ENCODE assay signal across 2 cellular contexts in the genomic region with DNA sequence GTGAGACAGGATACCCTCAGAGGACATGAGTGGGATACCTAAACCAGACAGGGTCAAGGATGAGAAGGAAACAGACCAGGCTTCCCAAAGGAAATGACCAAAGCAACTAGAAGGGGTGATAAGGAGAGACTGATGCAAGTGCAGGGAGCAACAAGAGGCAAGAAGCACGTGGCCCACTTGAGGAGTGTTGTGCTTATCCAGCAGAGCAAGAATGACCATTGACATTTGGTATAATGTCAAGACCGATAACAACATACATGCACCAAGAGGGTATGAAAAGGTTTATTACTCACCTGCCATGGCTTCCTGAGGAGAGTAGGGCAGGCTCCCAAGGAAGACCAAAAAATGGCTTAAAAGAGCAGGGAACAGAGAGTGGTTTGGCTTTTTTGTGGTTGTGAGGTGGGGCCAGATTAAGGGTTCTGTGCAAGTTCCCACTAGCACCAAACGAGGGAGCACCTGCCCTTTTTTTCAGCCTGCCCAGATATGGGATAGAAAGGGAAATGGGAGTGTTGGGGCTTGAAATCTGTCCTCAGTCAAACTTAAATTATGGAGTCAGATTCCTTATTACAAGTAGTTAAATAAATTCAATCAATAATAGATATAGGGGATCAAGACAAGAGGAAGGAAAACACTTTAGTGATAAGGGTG.
TF ChIP-seq lines count a peak whose summit lies in the region.

No MANE protein-coding gene starts in this region.

TF ChIP-seq in SK-N-SH, 30 proteins besides CTCF, POLR2A, EP300 and RAD21:
- no peak for TF ChIP-seq PBX3 (IDR thresholded peaks at IDR 0.05)
- TF ChIP-seq CHD2 (IDR thresholded peaks at IDR 0.05; ENCODE audit: low read length, partially characterized antibody), result no peak
- no peak for TF ChIP-seq RCOR1 (IDR thresholded peaks at IDR 0.05; ENCODE audit: low read length)
- TF ChIP-seq, protein P1, sequence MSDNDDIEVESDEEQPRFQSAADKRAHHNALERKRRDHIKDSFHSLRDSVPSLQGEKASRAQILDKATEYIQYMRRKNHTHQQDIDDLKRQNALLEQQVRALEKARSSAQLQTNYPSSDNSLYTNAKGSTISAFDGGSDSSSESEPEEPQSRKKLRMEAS (IDR thresholded peaks at IDR 0.05; ENCODE audit: low read depth), result no peak
- TF ChIP-seq, protein P2, sequence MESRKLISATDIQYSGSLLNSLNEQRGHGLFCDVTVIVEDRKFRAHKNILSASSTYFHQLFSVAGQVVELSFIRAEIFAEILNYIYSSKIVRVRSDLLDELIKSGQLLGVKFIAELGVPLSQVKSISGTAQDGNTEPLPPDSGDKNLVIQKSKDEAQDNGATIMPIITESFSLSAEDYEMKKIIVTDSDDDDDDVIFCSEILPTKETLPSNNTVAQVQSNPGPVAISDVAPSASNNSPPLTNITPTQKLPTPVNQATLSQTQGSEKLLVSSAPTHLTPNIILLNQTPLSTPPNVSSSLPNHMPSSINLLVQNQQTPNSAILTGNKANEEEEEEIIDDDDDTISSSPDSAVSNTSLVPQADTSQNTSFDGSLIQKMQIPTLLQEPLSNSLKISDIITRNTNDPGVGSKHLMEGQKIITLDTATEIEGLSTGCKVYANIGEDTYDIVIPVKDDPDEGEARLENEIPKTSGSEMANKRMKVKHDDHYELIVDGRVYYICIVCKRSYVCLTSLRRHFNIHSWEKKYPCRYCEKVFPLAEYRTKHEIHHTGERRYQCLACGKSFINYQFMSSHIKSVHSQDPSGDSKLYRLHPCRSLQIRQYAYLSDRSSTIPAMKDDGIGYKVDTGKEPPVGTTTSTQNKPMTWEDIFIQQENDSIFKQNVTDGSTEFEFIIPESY (IDR thresholded peaks at IDR 0.05; ENCODE audit: borderline replicate concordance, low read depth), result no peak
- TF ChIP-seq REST (IDR thresholded peaks at IDR 0.05; ENCODE audit: low read depth, low read length), result no peak
- no peak for TF ChIP-seq NRF1 (IDR thresholded peaks at IDR 0.05; ENCODE audit: low read depth, low read length)
- no peak for TF ChIP-seq TAF1 (IDR thresholded peaks at IDR 0.05; ENCODE audit: borderline replicate concordance, low read depth, low read length)

TF ChIP-seq in SK-N-SH treated with all-trans-retinoic acid at 6 μM for 48 hours, 23 proteins besides CTCF, POLR2A, EP300 and RAD21:
- TF ChIP-seq ZNF565 (CRISPR knock-in tag; conservative IDR thresholded peaks at IDR 0.05; ENCODE audit: low read depth), result no peak
- TF ChIP-seq BACH2 (CRISPR knock-in tag; IDR thresholded peaks at IDR 0.05; ENCODE audit: borderline replicate concordance), result no peak
- TF ChIP-seq ARNTL (CRISPR knock-in tag; IDR thresholded peaks at IDR 0.05; ENCODE audit: borderline replicate concordance, low read depth), result no peak
- TF ChIP-seq, protein P3, sequence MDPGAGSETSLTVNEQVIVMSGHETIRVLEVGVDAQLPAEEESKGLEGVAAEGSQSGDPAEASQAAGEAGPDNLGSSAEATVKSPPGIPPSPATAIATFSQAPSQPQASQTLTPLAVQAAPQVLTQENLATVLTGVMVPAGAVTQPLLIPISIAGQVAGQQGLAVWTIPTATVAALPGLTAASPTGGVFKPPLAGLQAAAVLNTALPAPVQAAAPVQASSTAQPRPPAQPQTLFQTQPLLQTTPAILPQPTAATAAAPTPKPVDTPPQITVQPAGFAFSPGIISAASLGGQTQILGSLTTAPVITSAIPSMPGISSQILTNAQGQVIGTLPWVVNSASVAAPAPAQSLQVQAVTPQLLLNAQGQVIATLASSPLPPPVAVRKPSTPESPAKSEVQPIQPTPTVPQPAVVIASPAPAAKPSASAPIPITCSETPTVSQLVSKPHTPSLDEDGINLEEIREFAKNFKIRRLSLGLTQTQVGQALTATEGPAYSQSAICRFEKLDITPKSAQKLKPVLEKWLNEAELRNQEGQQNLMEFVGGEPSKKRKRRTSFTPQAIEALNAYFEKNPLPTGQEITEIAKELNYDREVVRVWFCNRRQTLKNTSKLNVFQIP (CRISPR knock-in tag; IDR thresholded peaks at IDR 0.05; ENCODE audit: borderline replicate concordance, low read depth), result no peak
- TF ChIP-seq ZNF8 (CRISPR knock-in tag; IDR thresholded peaks at IDR 0.05), result no peak
- no peak for TF ChIP-seq ZFP3 (CRISPR knock-in tag; IDR thresholded peaks at IDR 0.05)
- TF ChIP-seq RARB (CRISPR knock-in tag; IDR thresholded peaks at IDR 0.05), result no peak
- no peak for TF ChIP-seq CREB5 (CRISPR knock-in tag; IDR thresholded peaks at IDR 0.05; ENCODE audit: low read depth)
- no peak for TF ChIP-seq PPARA (CRISPR knock-in tag; IDR thresholded peaks at IDR 0.05; ENCODE audit: borderline replicate concordance)
- no peak for TF ChIP-seq ESRRG (CRISPR knock-in tag; IDR thresholded peaks at IDR 0.05)
- no peak for TF ChIP-seq ZNF70 (CRISPR knock-in tag; IDR thresholded peaks at IDR 0.05)
- no peak for TF ChIP-seq ZFP30 (CRISPR knock-in tag; IDR thresholded peaks at IDR 0.05)
- no peak for TF ChIP-seq ISL1 (CRISPR knock-in tag; IDR thresholded peaks at IDR 0.05)
- TF ChIP-seq ZC3H10 (CRISPR knock-in tag; IDR thresholded peaks at IDR 0.05), result no peak
- no peak for TF ChIP-seq OSR1 (CRISPR knock-in tag; IDR thresholded peaks at IDR 0.05)
